In the genomic region with DNA sequence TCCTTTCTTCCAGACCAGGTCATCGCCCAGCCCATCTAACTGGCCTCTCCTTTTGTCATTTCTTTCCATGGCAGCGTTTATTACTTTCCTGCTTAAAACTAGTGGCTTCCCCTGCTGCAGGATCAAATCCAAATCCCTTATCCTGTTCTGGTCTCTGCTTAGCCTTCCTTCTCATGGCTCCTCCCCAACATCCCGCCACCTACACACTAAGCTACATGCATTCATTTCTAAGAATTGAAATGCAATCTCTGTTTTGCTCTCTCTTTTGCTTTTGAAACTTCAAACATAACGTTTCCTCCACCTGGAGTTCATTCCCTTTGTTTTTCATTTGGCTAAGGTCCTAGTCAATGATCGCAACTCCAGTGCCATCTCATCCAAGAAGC, we compare ENCODE assay signal across 23 cellular contexts. TPM values are rescaled to one million over a fixed set of nuclear protein-coding genes. Genes with fewer than 3 reads are reported as not detected.
DNase-seq lines count a peak whose midpoint lies in the region; ATAC-seq, FAIRE-seq and TF ChIP-seq lines count a peak whose summit lies in the region.
"Had no signal": no experiment of that assay in that cellular context is flagged by ENCODE, and none has a peak within 500 bp of the region (broad histone marks: within the 10 kb centered on the region; RNA-seq: fewer than 3 reads in every experiment).

No MANE protein-coding gene starts in this region.

- H2BK12ac ChIP-seq in H1 (ENCODE audit: low read depth, low read length) = no peak overlapping the region

- no peaks in the 10 kb centered on the region for H3K23me2 ChIP-seq in H1 (ENCODE audit: low read depth, low read length)

- H3K18ac ChIP-seq in H1 (ENCODE audit: extremely low read depth, low read length) = no peak overlapping the region

- H4K91ac ChIP-seq in H1 (replicated peaks; ENCODE audit: insufficient read length, low read length) = no peak overlapping the region

- POLR2A ChIA-PET in H1 (lab: Charles Lee; ENCODE audit: partially characterized antibody) = no interaction called here

- DNase-seq in RWPE2 (ENCODE audit: low spot score) (no peak), H1 (ENCODE audit: low read depth in 1 of 2, low spot score in 2 of 2) (no peak), osteoblast (ENCODE audit: insufficient read length, low spot score, missing footprints) (no peak), AG08395 (ENCODE audit: low spot score) (no peak), GM12892 (ENCODE audit: insufficient read length) (no peak), COR-L47 (lab: John Stamatoyannopoulos, UW) (no peak), NCI-H226 (no peak)
- DNase-seq: activated CD4-positive, alpha-beta memory T cell treated with anti-CD3 and anti-CD28 coated beads, Interleukin-2, amount 10 ng/mL, durations not matched to agents 7 days and 5 days; activated CD4-positive, CD25-positive, alpha-beta regulatory T cell; activated T-cell treated with anti-CD3 and anti-CD28 coated beads, Interleukin-2, amount 50 U/mL, for 24 hours; aorta; KBM-7; naive B cell; NCI-H187 treated with DMSO at 0.1 percent for 48 hours; NCI-H2227 treated with DMSO at 0.1 percent for 48 hours had no signal

- TF ChIP-seq CTCF in C4-2B (conservative IDR thresholded peaks at IDR 0.05) (no peak), RWPE2 (IDR thresholded peaks at IDR 0.05; ENCODE audit: poor library complexity, severe bottlenecking) (no peak), H1 (IDR thresholded peaks at IDR 0.05; ENCODE audit: control extremely low read depth in 1 of 3, insufficient read depth in 1 of 3, low read depth in 1 of 3, low read length in 3 of 3) (no peak), osteoblast (IDR thresholded peaks at IDR 0.05; ENCODE audit: extremely low read depth, low read depth, low read length) (no peak)

- H2BK15ac ChIP-seq in H1 (ENCODE audit: low read length) = no peak overlapping the region

- H3K9me3 ChIP-seq in RWPE2 (ENCODE audit: severe bottlenecking) (no peaks in the 10 kb centered on the region), H1 (ENCODE audit: insufficient read depth in 2 of 2, low read depth in 1 of 2, low read length in 1 of 2) (no peaks in the 10 kb centered on the region), osteoblast (ENCODE audit: low read depth, low read length) (no peaks in the 10 kb centered on the region)
- H3K9me3 ChIP-seq: right atrium auricular region had no signal

- WGBS in H1 (ENCODE audit: extremely low coverage in 1 of 2, insufficient coverage in 1 of 2, insufficient read length in 1 of 2, insufficient replicate concordance in 2 of 2, low coverage in 1 of 2, low lambda C conversion rate in 2 of 2, missing lambda C conversion rate in 1 of 2), 2 experiments = 85% methylated on average over 5 of the region's 5 CpGs; no CpG with 5 or more reads in 1 of the 2 experiments

- no peak overlapping the region for H4K8ac ChIP-seq in H1 (ENCODE audit: extremely low read depth, insufficient read depth, low read length)

- H3K27ac ChIP-seq in C4-2B = peak overlapping the region; percentile 89
- peak overlapping the region; percentile 88 for H3K27ac ChIP-seq in RWPE2 (ENCODE audit: poor library complexity, severe bottlenecking)
- no peak overlapping the region for H3K27ac ChIP-seq in H1 (ENCODE audit: low read depth, low read length)
- H3K27ac ChIP-seq in osteoblast (ENCODE audit: low read depth, low read length) = peak overlapping the region; percentile 90
- H3K27ac ChIP-seq: SK-N-MC had no signal

- H3K56ac ChIP-seq in H1 (replicated peaks; ENCODE audit: insufficient read length, low read depth, low read length) = no peak overlapping the region

- H3K79me1 ChIP-seq in H1 (ENCODE audit: low read depth, low read length) = no peaks in the 10 kb centered on the region

- no peak overlapping the region for H3K23ac ChIP-seq in H1 (ENCODE audit: insufficient read length)

- no peaks in the 10 kb centered on the region for H3K36me3 ChIP-seq in RWPE2 (ENCODE audit: low read depth)
- no peaks in the 10 kb centered on the region for H3K36me3 ChIP-seq in H1 (ENCODE audit: control insufficient read depth in 2 of 4, insufficient read depth in 4 of 4, low read length in 3 of 4)
- no peaks in the 10 kb centered on the region for H3K36me3 ChIP-seq in osteoblast (ENCODE audit: insufficient read depth, low read length)
- H3K36me3 ChIP-seq: right atrium auricular region had no signal

- H3K4me3 ChIP-seq in RWPE2 (ENCODE audit: severe bottlenecking) = no peak overlapping the region
- H3K4me3 ChIP-seq in H1 (ENCODE audit: extremely low read depth in 1 of 4, insufficient read depth in 2 of 4, low read depth in 3 of 4, low read length in 4 of 4) = no peak overlapping the region
- H3K4me3 ChIP-seq in osteoblast (ENCODE audit: insufficient read depth, low read length) = no peak overlapping the region
- H3K4me3 ChIP-seq: right atrium auricular region, SK-N-MC had no signal

- FAIRE-seq in H1 (lab: Jason Lieb, UNC) (no peak), GM12892 (lab: Jason Lieb, UNC) (no peak)
- FAIRE-seq: endometrium, frontal cortex, GM12891 had no signal

- H3K4me1 ChIP-seq in RWPE2 (ENCODE audit: insufficient read depth, poor library complexity, severe bottlenecking) (peaks cover 44% of the 10 kb centered on the region), H1 (replicated peaks in 1 of 4; ENCODE audit: control insufficient read depth in 3 of 4, insufficient read depth in 4 of 4, low read length in 3 of 4) (no peaks in the 10 kb centered on the region), osteoblast (ENCODE audit: insufficient read depth, low read length) (peaks cover 55% of the 10 kb centered on the region)

- H3K4ac ChIP-seq in H1 (replicated peaks; ENCODE audit: insufficient read length, low read depth, low read length) = peak overlapping the region; percentile 28

- H3K27me3 ChIP-seq in RWPE2 (ENCODE audit: insufficient read depth, poor library complexity, severe bottlenecking) (no peaks in the 10 kb centered on the region), H1 (replicated peaks in 1 of 4; ENCODE audit: control insufficient read depth in 3 of 4, extremely low read depth in 1 of 4, insufficient read depth in 3 of 4, low read length in 3 of 4) (no peaks in the 10 kb centered on the region), osteoblast (ENCODE audit: insufficient read depth, low read length) (no peaks in the 10 kb centered on the region)
- H3K27me3 ChIP-seq: right atrium auricular region had no signal

- no peak overlapping the region for H4K5ac ChIP-seq in H1 (ENCODE audit: insufficient read length, low read depth, low read length)

- H2BK5ac ChIP-seq in H1 (ENCODE audit: low read depth, low read length) = no peak overlapping the region

- no peak for TF ChIP-seq EP300 in H1 (IDR thresholded peaks at IDR 0.05; ENCODE audit: borderline replicate concordance in 1 of 2, low read depth in 2 of 2, low read length in 2 of 2)

- no peak overlapping the region for H3K14ac ChIP-seq in H1 (ENCODE audit: insufficient read length)

- H2BK120ac ChIP-seq in H1 (replicated peaks; ENCODE audit: low read depth, low read length) = no peak overlapping the region

- no peak overlapping the region for H2BK20ac ChIP-seq in H1 (ENCODE audit: low read length)

- H2AFZ ChIP-seq in H1 (ENCODE audit: low read length) (no peak overlapping the region), osteoblast (ENCODE audit: low read length) (no peak overlapping the region)

- no peak overlapping the region for H2AK5ac ChIP-seq in H1 (ENCODE audit: low read depth, low read length)

- no peak overlapping the region for H3K4me2 ChIP-seq in H1 (ENCODE audit: insufficient read depth in 1 of 2, low read depth in 2 of 2, low read length in 2 of 2)
- no peak overlapping the region for H3K4me2 ChIP-seq in osteoblast (ENCODE audit: insufficient read depth, low read length)

- TF ChIP-seq POLR2A in H1 (IDR thresholded peaks at IDR 0.05; ENCODE audit: control extremely low read depth in 1 of 2, low read depth in 2 of 2, low read length in 2 of 2) = no peak
- TF ChIP-seq POLR2A in GM12892 (IDR thresholded peaks at IDR 0.05; ENCODE audit: low read depth, low read length) = no peak

- no peak for ATAC-seq in RWPE2 (ENCODE audit: low read depth)

- TF ChIP-seq RAD21 in H1 (IDR thresholded peaks at IDR 0.05 in 1 of 2, conservative IDR thresholded peaks at IDR 0.05 in 1 of 2; ENCODE audit: low read depth in 2 of 2, low read length in 2 of 2) = no peak

- no peaks in the 10 kb centered on the region for H4K20me1 ChIP-seq in H1 (replicated peaks in 1 of 2; ENCODE audit: control insufficient read depth in 1 of 2, insufficient read depth in 2 of 2, low read length in 2 of 2)
- no peaks in the 10 kb centered on the region for H4K20me1 ChIP-seq in osteoblast (ENCODE audit: insufficient read depth, low read length)

- H3K79me2 ChIP-seq in H1 (ENCODE audit: control insufficient read depth in 1 of 2, insufficient read depth in 2 of 2, low read length in 2 of 2) (no peaks in the 10 kb centered on the region), osteoblast (ENCODE audit: insufficient read depth, low read length) (no peaks in the 10 kb centered on the region)

- H3K9ac ChIP-seq in H1 (replicated peaks in 1 of 4; ENCODE audit: extremely low read depth in 1 of 4, low read depth in 3 of 4, low read length in 3 of 4) = no peak overlapping the region

- CTCF ChIA-PET in H1 (lab: Charles Lee; ENCODE audit: partially characterized antibody) = interaction anchor here (0.7 to 2.6 kb wide), 9 partner anchors 8 to 100 kb away, joined by 3 to 11 read pairs (median 7); no protein-coding TSS in a partner anchor

TF ChIP-seq in H1, 55 proteins besides CTCF, POLR2A, EP300 and RAD21 (continues in another document):
- TF ChIP-seq JUN (IDR thresholded peaks at IDR 0.05; ENCODE audit: low read depth, low read length) = no peak
- no peak for TF ChIP-seq KDM4A (IDR thresholded peaks at IDR 0.05; ENCODE audit: low read depth, low read length, severe bottlenecking)
- no peak for TF ChIP-seq CBX8 (IDR thresholded peaks at IDR 0.05; ENCODE audit: borderline replicate concordance, low read depth, low read length)
- no peak for TF ChIP-seq CHD1 (IDR thresholded peaks at IDR 0.05; ENCODE audit: low read depth, low read length)
- no peak for TF ChIP-seq BCL11A (IDR thresholded peaks at IDR 0.05; ENCODE audit: low read depth in 2 of 2, low read length in 2 of 2)
- no peak for TF ChIP-seq JUND (IDR thresholded peaks at IDR 0.05; ENCODE audit: low read length)
- TF ChIP-seq TAF7 (optimal IDR thresholded peaks at IDR 0.05; ENCODE audit: borderline replicate concordance, low read depth, low read length) = no peak
- no peak for TF ChIP-seq RXRA (IDR thresholded peaks at IDR 0.05; ENCODE audit: insufficient read depth, low read depth, low read length)

RNA-seq across cellular contexts. Expression of a gene that starts 18.0 kb away (rescaled TPM):
- total RNA-seq in H1 (2021; fragmentation: NEBNext Ultra II Directional; extraction: Animal tissue kit (Norgen Biotek cat#: 25700)) = 3.1 and 3.3 TPM in 2 replicates
- polyA plus RNA-seq in H1 (2011; rRNA removed) = 1.0 and 1.3 TPM in 2 replicates
- polyA plus RNA-seq in H1 (2011; cell fraction: cytosol; rRNA removed) = 1.5 TPM
- polyA plus RNA-seq in H1 (2011; cell fraction: nucleus; rRNA removed) = 1.4 TPM
- 2.6 to 4.3 TPM (median 3.5 TPM) in 4 replicates for polyA plus RNA-seq in H1 (2012, experiment 1 of 2)
- polyA plus RNA-seq in H1 (2012, experiment 2 of 2) = 0.51 TPM
- polyA plus RNA-seq in H1 (2013, experiment 1 of 2) = 2.3 TPM
- 2.6 TPM for polyA plus RNA-seq in H1 (2013, experiment 2 of 2)
- polyA minus RNA-seq in H1 (2011; rRNA and poly(A)+ RNA removed) = 1.8 and 3.3 TPM in 2 replicates
- polyA minus RNA-seq in H1 (2011; cell fraction: cytosol; rRNA and poly(A)+ RNA removed) = 3.7 TPM
- 8.1 TPM for polyA minus RNA-seq in H1 (2011; cell fraction: nucleus; rRNA and poly(A)+ RNA removed)
- total RNA-seq in osteoblast = 192 and 256 TPM in 2 replicates
- 0.19 TPM for polyA plus RNA-seq in GM12892 (2012; ENCODE audit: missing spikeins)
- total RNA-seq: H4, osteocyte had no signal

Comparison
In these comparisons a context has a peak if more than half of its experiments do, and no peak if none do; other contexts are left out.
1. RNA of a gene that starts 18.0 kb away (total RNA-seq): 192 to 256 TPM in osteoblast; 3.1 to 3.3 TPM in H1; every median in the first group is over 10 times any median in the second.